ENCODE assay signal across 37 cellular contexts in the genomic region with DNA sequence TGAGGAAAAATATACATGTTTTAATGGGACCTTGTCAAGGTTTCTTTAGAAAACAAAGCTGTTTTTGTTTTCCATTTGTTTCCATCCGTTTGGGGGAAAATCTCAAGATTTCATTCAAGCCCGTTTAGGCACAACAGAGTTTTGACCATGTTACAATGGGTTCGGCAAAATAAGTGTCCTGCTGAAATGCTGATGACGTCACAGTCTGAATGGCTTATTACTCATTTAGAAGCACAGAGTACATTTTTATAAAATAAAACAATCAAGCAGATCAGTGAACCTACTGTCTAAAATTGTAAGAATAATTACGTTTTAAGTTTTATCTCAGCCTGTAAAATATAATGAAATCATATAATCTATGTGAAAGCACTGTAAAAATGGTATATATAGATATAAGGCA.
DNase-seq lines count a peak whose midpoint lies in the region; ATAC-seq, FAIRE-seq and TF ChIP-seq lines count a peak whose summit lies in the region.
"Had no signal": no experiment of that assay in that cellular context is flagged by ENCODE, and none has a peak within 500 bp of the region (broad histone marks: within the 10 kb centered on the region; RNA-seq: fewer than 3 reads in every experiment).

No MANE protein-coding gene starts in this region.

- intact Hi-C loops in HepG2 (cut with micrococcal nuclease; ENCODE audit: unreplicated experiment) (no loop called here), right lobe of liver (cut with DNase I) (no loop called here), K562 (cut with micrococcal nuclease) (no loop called here), body of pancreas (cut with DNase I) (no loop called here)

- POLR2A ChIA-PET in HepG2 (lab: Yijun Ruan, JAX) (no interaction called here), HEK293 (lab: Yijun Ruan, JAX) (no interaction called here), K562 (lab: Yijun Ruan, JAX) (no interaction called here)

- H3K9me2 ChIP-seq in neural cell (ENCODE audit: insufficient read depth, low read length) = no peaks in the 10 kb centered on the region

- peaks cover 20% of the 10 kb centered on the region for H3K9me3 ChIP-seq in HepG2 (ENCODE audit: low read length)
- peaks cover 0 to 4% (median 0%) of the 10 kb centered on the region in 4 donors for H3K9me3 ChIP-seq in right lobe of liver
- no peaks in the 10 kb centered on the region for H3K9me3 ChIP-seq in HEK293 (ENCODE audit: control insufficient read depth, insufficient read depth, low read depth, low read length)
- 0 out of 2 replicates have a peak, but pooled peaks cover 2% of the 10 kb centered on the region for H3K9me3 ChIP-seq in K562 (replicated peaks; ENCODE audit: control insufficient read depth, insufficient read depth, low read depth, low read length)
- H3K9me3 ChIP-seq in neural cell (ENCODE audit: low read length) = no peaks in the 10 kb centered on the region
- H3K9me3 ChIP-seq in body of pancreas = peaks cover 0 to 7% (median 0%) of the 10 kb centered on the region in 3 donors
- H3K9me3 ChIP-seq: BE2C, Caco-2 had no signal

- H3K4me1 ChIP-seq in HepG2 (ENCODE audit: insufficient read depth, low read length) (no peaks in the 10 kb centered on the region), right lobe of liver (no peaks in the 10 kb centered on the region), HEK293 (ENCODE audit: control insufficient read depth, insufficient read depth, low read length) (no peaks in the 10 kb centered on the region), K562 (replicated peaks in 1 of 2; ENCODE audit: control insufficient read depth in 2 of 2, insufficient read depth in 2 of 2, low read length in 2 of 2) (no peaks in the 10 kb centered on the region), body of pancreas (no peaks in the 10 kb centered on the region)
- H3K4me1 ChIP-seq: A549, BE2C, Caco-2 had no signal

- H3K27me3 ChIP-seq in HepG2 (ENCODE audit: control insufficient read depth in 1 of 2, insufficient read depth in 2 of 2, low read length in 2 of 2) (peaks cover 2 to 13% of the 10 kb centered on the region in 2 experiments; a peak in 2 of 5 replicates), right lobe of liver (no peaks in the 10 kb centered on the region), K562 (ENCODE audit: control insufficient read depth in 2 of 2, insufficient read depth in 2 of 2, low read length in 2 of 2) (peaks cover 0 to under 1% of the 10 kb centered on the region in 2 experiments; a peak in 1 of 5 replicates), neural cell (ENCODE audit: insufficient read depth, low read depth, low read length) (no peaks in the 10 kb centered on the region), body of pancreas (no peaks in the 10 kb centered on the region)
- H3K27me3 ChIP-seq: BE2C; BLaER1; BLaER1 treated with 17β-estradiol and CSF1 and Interleukin-3, amounts not matched to agents 10 nM and 100 nM had no signal

- in situ Hi-C loops in HepG2 (cut with HindIII; ENCODE audit: extremely low pct_ligation_motif_present, low pct_unique_long_range_greater_than_20kb) (no loop called here), K562 (cut with MboI) (no loop called here)

- no peaks in the 10 kb centered on the region for H3K36me3 Mint-ChIP-seq in activated CD8-positive, alpha-beta memory T cell treated with anti-CD3 and anti-CD28 coated beads, Interleukin-2, amount 10 ng/mL, durations not matched to agents 7 days and 5 days
- H3K36me3 Mint-ChIP-seq: CD14-positive monocyte; CD4-positive, alpha-beta memory T cell; CD4-positive, CD25-positive, alpha-beta regulatory T cell; CD8-positive, alpha-beta memory T cell; CD8-positive, alpha-beta T cell had no signal

- H3K9me3 Mint-ChIP-seq in activated CD8-positive, alpha-beta memory T cell treated with anti-CD3 and anti-CD28 coated beads, Interleukin-2, amount 10 ng/mL, durations not matched to agents 7 days and 5 days (ENCODE audit: low read depth) = peaks cover 5% of the 10 kb centered on the region
- H3K9me3 Mint-ChIP-seq: CD8-positive, alpha-beta T cell had no signal

- DNase-seq in HepG2 (ENCODE audit: low spot score) (no peak), right lobe of liver (no peak), K562 (ENCODE audit: extremely low read depth in 1 of 4, low spot score in 3 of 4) (no peak), body of pancreas (no peak)
- no peak for DNase-seq in activated CD8-positive, alpha-beta memory T cell treated with anti-CD3 and anti-CD28 coated beads, Interleukin-2, amount 10 ng/mL, durations not matched to agents 7 days and 5 days
- DNase-seq: 8988T; ACHN; AML-193; BE2C; C1 segment of cervical spinal cord; Caco-2; Calu3; CD4-positive, alpha-beta memory T cell; CD4-positive, alpha-beta T cell; CD4-positive, CD25-positive, alpha-beta regulatory T cell; CD8-positive, alpha-beta memory T cell; CD8-positive, alpha-beta T cell; COR-L47; DMS 273 treated with DMSO at 0.1 percent for 48 hours; DMS153; DMS53; DMS79; DMS79 treated with DMSO at 0.1 percent for 48 hours; DND-41; EL had no signal

- TF ChIP-seq CTCF in HepG2 (CRISPR knock-in tag; IDR thresholded peaks at IDR 0.05) (no peak), right lobe of liver (IDR thresholded peaks at IDR 0.05) (no peak), HEK293 (tag by site-specific recombination; IDR thresholded peaks at IDR 0.05) (no peak), K562 (IDR thresholded peaks at IDR 0.05 in 2 of 3, conservative IDR thresholded peaks at IDR 0.05 in 1 of 3; ENCODE audit: insufficient read depth in 2 of 3, low read depth in 1 of 3, low read length in 3 of 3) (no peak), neural cell (IDR thresholded peaks at IDR 0.05; ENCODE audit: poor library complexity, severe bottlenecking) (no peak), body of pancreas (IDR thresholded peaks at IDR 0.05) (no peak)

- no peaks in the 10 kb centered on the region for H3K9me1 ChIP-seq in K562 (ENCODE audit: control insufficient read depth, insufficient read depth, low read length)

- no peak for ATAC-seq in HepG2
- no peak for ATAC-seq in right lobe of liver
- ATAC-seq in K562 = no peak
- no peak for ATAC-seq in body of pancreas
- no peak for ATAC-seq in HG03139 (IDR thresholded peaks at IDR 0.05; ENCODE audit: unreplicated experiment)
- ATAC-seq in activated CD8-positive, alpha-beta memory T cell treated with anti-CD3 and anti-CD28 coated beads, Interleukin-2, amount 10 ng/mL, durations not matched to agents 7 days and 5 days = no peak
- ATAC-seq: A549; CD8-positive, alpha-beta T cell had no signal

- H4K20me1 ChIP-seq in HepG2 (ENCODE audit: insufficient read depth, low read length) (no peaks in the 10 kb centered on the region), K562 (replicated peaks; ENCODE audit: control insufficient read depth, insufficient read depth, low read length) (no peaks in the 10 kb centered on the region), neural cell (ENCODE audit: insufficient read depth) (no peaks in the 10 kb centered on the region)
- H4K20me1 ChIP-seq: BLaER1; BLaER1 treated with 17β-estradiol and CSF1 and Interleukin-3, amounts not matched to agents 10 nM and 100 nM had no signal

- H3K27ac Mint-ChIP-seq in activated CD8-positive, alpha-beta memory T cell treated with anti-CD3 and anti-CD28 coated beads, Interleukin-2, amount 10 ng/mL, durations not matched to agents 7 days and 5 days = no peak overlapping the region
- H3K27ac Mint-ChIP-seq: B cell; CD14-positive monocyte; CD4-positive, alpha-beta memory T cell; CD4-positive, alpha-beta T cell; CD4-positive, CD25-positive, alpha-beta regulatory T cell; CD8-positive, alpha-beta memory T cell; CD8-positive, alpha-beta T cell had no signal

- TF ChIP-seq RAD21 in HepG2 (CRISPR knock-in tag; IDR thresholded peaks at IDR 0.05) = no peak
- no peak for TF ChIP-seq RAD21 in K562 (CRISPR knock-in tag; conservative IDR thresholded peaks at IDR 0.05 in 1 of 2, IDR thresholded peaks at IDR 0.05 in 1 of 2)
- TF ChIP-seq RAD21 in neural cell (conservative IDR thresholded peaks at IDR 0.05) = no peak

- no peak overlapping the region for H3K4me3 Mint-ChIP-seq in activated CD8-positive, alpha-beta memory T cell treated with anti-CD3 and anti-CD28 coated beads, Interleukin-2, amount 10 ng/mL, durations not matched to agents 7 days and 5 days
- H3K4me3 Mint-ChIP-seq: B cell; CD14-positive monocyte; CD4-positive, alpha-beta memory T cell; CD4-positive, alpha-beta T cell; CD4-positive, CD25-positive, alpha-beta regulatory T cell; CD8-positive, alpha-beta memory T cell; CD8-positive, alpha-beta T cell had no signal

- no peak for TF ChIP-seq EP300 in HepG2 (IDR thresholded peaks at IDR 0.05; ENCODE audit: low read depth in 2 of 2, low read length in 2 of 2)
- no peak for TF ChIP-seq EP300 in HepG2 (CRISPR knock-in tag; IDR thresholded peaks at IDR 0.05; ENCODE audit: borderline replicate concordance)
- no peak for TF ChIP-seq EP300 in K562 (IDR thresholded peaks at IDR 0.05; ENCODE audit: low read length)
- no peak for TF ChIP-seq EP300 in neural cell (conservative IDR thresholded peaks at IDR 0.05; ENCODE audit: poor library complexity, severe bottlenecking)

- H3K4me2 ChIP-seq in HepG2 (ENCODE audit: low read depth, low read length) (no peak overlapping the region), K562 (ENCODE audit: insufficient read depth, low read length) (no peak overlapping the region), neural cell (ENCODE audit: low read length) (no peak overlapping the region)
- H3K4me2 ChIP-seq: A549; BLaER1; BLaER1 treated with 17β-estradiol and CSF1 and Interleukin-3, amounts not matched to agents 10 nM and 100 nM had no signal

- peaks cover 24% of the 10 kb centered on the region for H3F3A ChIP-seq in neural cell (ENCODE audit: insufficient read depth, low read length, poor library complexity, severe bottlenecking)

- H3K9ac ChIP-seq in HepG2 (ENCODE audit: insufficient read depth, low read depth, low read length) (no peak overlapping the region), K562 (ENCODE audit: insufficient read depth in 1 of 2, low read depth in 2 of 2, low read length in 2 of 2) (no peak overlapping the region), neural cell (ENCODE audit: low read length) (no peak overlapping the region)
- H3K9ac ChIP-seq: BLaER1; BLaER1 treated with 17β-estradiol and CSF1 and Interleukin-3, amounts not matched to agents 10 nM and 100 nM had no signal

- TF ChIP-seq POLR2A in HepG2 (IDR thresholded peaks at IDR 0.05; ENCODE audit: insufficient read depth in 1 of 2, low read depth in 2 of 2, low read length in 2 of 2) (no peak), right lobe of liver (IDR thresholded peaks at IDR 0.05) (no peak), K562 (conservative IDR thresholded peaks at IDR 0.05) (no peak), body of pancreas (IDR thresholded peaks at IDR 0.05) (no peak)

- no peaks in the 10 kb centered on the region for H3K79me2 ChIP-seq in HepG2 (ENCODE audit: insufficient read depth, low read length)
- no peaks in the 10 kb centered on the region for H3K79me2 ChIP-seq in K562 (ENCODE audit: control insufficient read depth, insufficient read depth, low read length)
- no peaks in the 10 kb centered on the region for H3K79me2 ChIP-seq in neural cell (replicated peaks; ENCODE audit: insufficient read depth, low read length)

- no peak overlapping the region for H3K4me3 ChIP-seq in HepG2 (replicated peaks in 1 of 3; ENCODE audit: insufficient read depth in 1 of 3, low read depth in 2 of 3, low read length in 3 of 3)
- no peak overlapping the region for H3K4me3 ChIP-seq in right lobe of liver
- no peak overlapping the region for H3K4me3 ChIP-seq in HEK293 (ENCODE audit: low read depth, low read length)
- H3K4me3 ChIP-seq in K562 = no peak overlapping the region
- H3K4me3 ChIP-seq in neural cell (ENCODE audit: low read length) = no peak overlapping the region
- H3K4me3 ChIP-seq in body of pancreas = no peak overlapping the region
- H3K4me3 ChIP-seq: A549; BLaER1; BLaER1 treated with 17β-estradiol and CSF1 and Interleukin-3, amounts not matched to agents 10 nM and 100 nM had no signal

- H2AFZ ChIP-seq in HepG2 (ENCODE audit: low read length) = no peak overlapping the region
- H2AFZ ChIP-seq in K562 (ENCODE audit: low read depth, low read length) = no peak overlapping the region
- no peak overlapping the region for H2AFZ ChIP-seq in neural cell (ENCODE audit: low read depth, low read length)

- H3K4me1 Mint-ChIP-seq in activated CD8-positive, alpha-beta memory T cell treated with anti-CD3 and anti-CD28 coated beads, Interleukin-2, amount 10 ng/mL, durations not matched to agents 7 days and 5 days = no peaks in the 10 kb centered on the region
- H3K4me1 Mint-ChIP-seq: B cell; CD14-positive monocyte; CD4-positive, alpha-beta memory T cell; CD4-positive, CD25-positive, alpha-beta regulatory T cell; CD8-positive, alpha-beta memory T cell had no signal

- FAIRE-seq in HepG2 (lab: Jason Lieb, UNC) = no peak
- no peak for FAIRE-seq in K562 (lab: Jason Lieb, UNC)
- FAIRE-seq: A204.1, A549, D721Med had no signal

- H3K27ac ChIP-seq in HepG2 (ENCODE audit: extremely low read length, insufficient read depth, low read length) = no peak overlapping the region
- H3K27ac ChIP-seq in right lobe of liver = no peak overlapping the region
- no peak overlapping the region for H3K27ac ChIP-seq in HEK293 (ENCODE audit: extremely low read depth, low read depth, low read length)
- no peak overlapping the region for H3K27ac ChIP-seq in K562 (ENCODE audit: extremely low read depth, low read depth, low read length)
- peak overlapping the region; percentile 95 for H3K27ac ChIP-seq in neural cell (ENCODE audit: low read length)
- no peak overlapping the region for H3K27ac ChIP-seq in body of pancreas
- H3K27ac ChIP-seq: 22Rv1; A549; BLaER1; BLaER1 treated with 17β-estradiol and CSF1 and Interleukin-3, amounts not matched to agents 10 nM and 100 nM; C4-2B had no signal

- H3K36me3 ChIP-seq in HepG2 (replicated peaks in 1 of 2; ENCODE audit: control insufficient read depth in 1 of 2, insufficient read depth in 2 of 2, low read length in 2 of 2) (no peaks in the 10 kb centered on the region), right lobe of liver (no peaks in the 10 kb centered on the region), HEK293 (ENCODE audit: control insufficient read depth in 2 of 2, insufficient read depth in 1 of 2, low read length in 2 of 2) (no peaks in the 10 kb centered on the region), K562 (ENCODE audit: control insufficient read depth, insufficient read depth, low read length) (no peaks in the 10 kb centered on the region), neural cell (ENCODE audit: insufficient read depth, low read length) (peaks cover 6% of the 10 kb centered on the region), body of pancreas (replicated peaks in 1 of 2; ENCODE audit: insufficient read depth in 1 of 2, low read depth in 2 of 2) (no peaks in the 10 kb centered on the region)

- H3K27me3 Mint-ChIP-seq in activated CD8-positive, alpha-beta memory T cell treated with anti-CD3 and anti-CD28 coated beads, Interleukin-2, amount 10 ng/mL, durations not matched to agents 7 days and 5 days = no peaks in the 10 kb centered on the region
- H3K27me3 Mint-ChIP-seq: B cell; CD4-positive, alpha-beta memory T cell; CD4-positive, CD25-positive, alpha-beta regulatory T cell had no signal

- 24% methylated on average over 5 of the region's 5 CpGs for WGBS in HepG2 (ENCODE audit: low lambda C conversion rate)
- WGBS in right lobe of liver (ENCODE audit: insufficient coverage, low coverage, low lambda C conversion rate, missing lambda C conversion rate) = 54% methylated on average over 5 of the region's 5 CpGs
- 1% methylated on average over 5 of the region's 5 CpGs for WGBS in K562 (ENCODE audit: insufficient coverage, low coverage, missing lambda C conversion rate)
- WGBS in body of pancreas, 2 donors = 55 to 64% methylated on average over 5 of the region's 5 CpGs

- CTCF ChIA-PET in HepG2 (lab: Yijun Ruan, JAX; ENCODE audit: low intra/inter-chr PET ratio, low total read pairs) (no interaction called here), HEK293 (lab: Yijun Ruan, JAX) (no interaction called here), K562 (lab: Yijun Ruan, JAX; ENCODE audit: low intra/inter-chr PET ratio) (no interaction called here)
- CTCF ChIA-PET in activated CD8-positive, alpha-beta memory T cell treated with anti-CD3 and anti-CD28 coated beads, Interleukin-2, amount 10 ng/mL, durations not matched to agents 7 days and 5 days (lab: Charles Lee) = no interaction called here

- BruUV-seq in HepG2 (replicated peaks; lab: Mats Ljungman, UMichigan) (no TSS peak), K562 (replicated peaks; lab: Mats Ljungman, UMichigan) (no TSS peak)
